Comparison of ENCODE assay signal across 15 cellular contexts in genomic region chr14:102749833-102750775, GRCh38. TPM values are rescaled to one million over a fixed set of nuclear protein-coding genes. Genes with fewer than 3 reads are reported as not detected.
DNase-seq lines count a peak whose midpoint lies in the region; TF ChIP-seq lines count a peak whose summit lies in the region.
"Had no signal": no experiment of that assay in that cellular context is flagged by ENCODE, and none has a peak within 500 bp of the region (broad histone marks: within the 10 kb centered on the region; RNA-seq: fewer than 3 reads in every experiment).

No MANE protein-coding gene starts in this region.

- H3K36me3 ChIP-seq in endodermal cell (ENCODE audit: control insufficient read depth, insufficient read depth, low read length) (no peaks in the 10 kb centered on the region), Peyer's patch (peaks cover 0 to 9% (median 0%) of the 10 kb centered on the region in 3 donors), adrenal gland (replicated peaks in 1 of 2) (no peaks in the 10 kb centered on the region)
- H3K36me3 ChIP-seq: gastrocnemius medialis had no signal

- no peak overlapping the region for H3K4me3 Mint-ChIP-seq in endodermal cell
- H3K4me3 Mint-ChIP-seq in immature natural killer cell: no peak overlapping the region

- TF ChIP-seq CTCF in endodermal cell (conservative IDR thresholded peaks at IDR 0.05) (no peak), GM13976 (IDR thresholded peaks at IDR 0.05; ENCODE audit: borderline replicate concordance, control extremely low read depth, extremely low read depth, insufficient read depth, missing control alignments) (no peak), Peyer's patch (IDR thresholded peaks at IDR 0.05) (no peak), adrenal gland (IDR thresholded peaks at IDR 0.05) (no peak)

- H3K9me3 ChIP-seq in endodermal cell (ENCODE audit: control insufficient read depth, low read length): no peaks in the 10 kb centered on the region
- no peaks in the 10 kb centered on the region for H3K9me3 ChIP-seq in Peyer's patch
- H3K9me3 ChIP-seq in adrenal gland (replicated peaks in 1 of 3): no peaks in the 10 kb centered on the region
- H3K9me3 ChIP-seq: Caco-2, gastrocnemius medialis, tibial artery had no signal

- H3K27ac Mint-ChIP-seq in endodermal cell (peak overlapping the region; percentile 52), immature natural killer cell (no peak overlapping the region)

- no peaks in the 10 kb centered on the region for H3K27me3 Mint-ChIP-seq in endodermal cell (ENCODE audit: insufficient read depth)
- H3K27me3 Mint-ChIP-seq in immature natural killer cell (ENCODE audit: low read depth in 3 of 3): peaks cover 0 to 2% (median 0%) of the 10 kb centered on the region in 3 donors

- TF ChIP-seq POLR2A in Peyer's patch (IDR thresholded peaks at IDR 0.05): no peak
- no peak for TF ChIP-seq POLR2A in adrenal gland (IDR thresholded peaks at IDR 0.05)

- peaks cover 11% of the 10 kb centered on the region for H3K4me1 ChIP-seq in endodermal cell (ENCODE audit: control insufficient read depth, insufficient read depth, low read length)
- no peaks in the 10 kb centered on the region for H3K4me1 ChIP-seq in Peyer's patch
- no peaks in the 10 kb centered on the region for H3K4me1 ChIP-seq in adrenal gland (replicated peaks in 1 of 2)
- H3K4me1 ChIP-seq: Caco-2, gastrocnemius medialis, tibial artery had no signal

- intact Hi-C loops in adrenal gland (cut with DNase I): no loop called here

- in situ Hi-C loops in GM13976 (cut with MboI; ENCODE audit: low sequenced_read_pairs, unreplicated experiment): no loop called here

- no peaks in the 10 kb centered on the region for H3K9me3 Mint-ChIP-seq in endodermal cell
- no peaks in the 10 kb centered on the region for H3K9me3 Mint-ChIP-seq in immature natural killer cell

- 92 to 93% methylated on average over 24 to 31 of the region's 31 CpGs for WGBS in endodermal cell (ENCODE audit: insufficient coverage in 1 of 2, insufficient read length in 1 of 2), 2 experiments
- 88 to 96% (median 92%) methylated on average over 19 to 31 of the region's 31 CpGs for WGBS in adrenal gland, 4 donors

- H3K36me3 Mint-ChIP-seq in endodermal cell (ENCODE audit: low read depth): peaks cover 20% of the 10 kb centered on the region
- H3K36me3 Mint-ChIP-seq in immature natural killer cell: peaks cover 0 to 4% (median 0%) of the 10 kb centered on the region in 3 donors

- no peak overlapping the region for H3K27ac ChIP-seq in endodermal cell (ENCODE audit: low read depth, low read length)
- no peak overlapping the region for H3K27ac ChIP-seq in Peyer's patch
- H3K27ac ChIP-seq in adrenal gland: no peak overlapping the region
- H3K27ac ChIP-seq: gastrocnemius medialis, tibial artery had no signal

- H3K4me3 ChIP-seq in endodermal cell (ENCODE audit: low read length) (no peak overlapping the region), Peyer's patch (no peak overlapping the region), adrenal gland (no peak overlapping the region)
- H3K4me3 ChIP-seq: gastrocnemius medialis, tibial artery had no signal

- no peak overlapping the region for H3K9ac ChIP-seq in endodermal cell (ENCODE audit: extremely low read depth, low read length, poor library complexity, severe bottlenecking)

- H3K27me3 ChIP-seq in endodermal cell (ENCODE audit: control insufficient read depth, insufficient read depth, low read length, poor library complexity, severe bottlenecking) (no peaks in the 10 kb centered on the region), Peyer's patch (no peaks in the 10 kb centered on the region), adrenal gland (no peaks in the 10 kb centered on the region)
- H3K27me3 ChIP-seq: gastrocnemius medialis, tibial artery had no signal

- peak; percentile 88 for DNase-seq in COR-L47 (lab: John Stamatoyannopoulos, UW)
- peak; percentile 81 for DNase-seq in NCI-H1092 treated with DMSO at 0.1 percent for 48 hours (lab: John Stamatoyannopoulos, UW)
- peak; percentile 29 for DNase-seq in NCI-H524 treated with DMSO at 0.1 percent for 48 hours (lab: John Stamatoyannopoulos, UW)
- DNase-seq in endodermal cell: no peak
- no peak for DNase-seq in GM13976 (ENCODE audit: low spot score)
- DNase-seq in Peyer's patch: no peak
- DNase-seq in immature natural killer cell: no peak
- DNase-seq in adrenal gland: no peak
- DNase-seq: activated CD4-positive, alpha-beta T cell treated with anti-CD3 and anti-CD28 coated beads, Interleukin-2, amount 50 U/mL, for 48 hours; Caco-2; gastrocnemius medialis; GOT3; MV-4-11; stimulated activated CD4-positive, alpha-beta T cell treated with anti-CD3 and anti-CD28 coated beads, Interleukin-4, amount 100 ng/mL, for 4 hours; tibial artery had no signal

- H3K4me1 Mint-ChIP-seq in endodermal cell (peaks cover 16% of the 10 kb centered on the region), immature natural killer cell (no peaks in the 10 kb centered on the region)

RNA-seq across cellular contexts. Expression of gene TRAF3, which starts 27.1 kb away (rescaled TPM):
- 10 to 100 TPM; 16.7 to 23.8 TPM for total RNA-seq in endodermal cell
- 17.5 TPM for polyA plus RNA-seq in endodermal cell (2013, experiment 1 of 2)
- 18.9 TPM for polyA plus RNA-seq in endodermal cell (2013, experiment 2 of 2)
- total RNA-seq in Peyer's patch: 10 to 100 TPM; 31.7 to 47.8 (median 41.8) TPM
- 10 to 100 TPM in 1 of 3 donors, 1 to 10 TPM in 2; 9.2 to 12.8 (median 9.3) TPM for polyA plus RNA-seq in immature natural killer cell
- 10 to 100 TPM in 6 of 8 donors, 1 to 10 TPM in 2; 8.6 to 14.5 (median 11.8) TPM for total RNA-seq in adrenal gland
- 1 to 10 TPM; 3.7 to 9.3 (median 5.1) TPM for polyA plus RNA-seq in adrenal gland

Comparison
In these comparisons a context has a peak if more than half of its experiments do, and no peak if none do; other contexts are left out.
1. DNase-seq: peak in COR-L47 (single experiment), NCI-H1092 treated with DMSO at 0.1 percent for 48 hours (single experiment) and NCI-H524 treated with DMSO at 0.1 percent for 48 hours (single experiment); none in endodermal cell (single experiment), GM13976 (single experiment), Peyer's patch (0 of 3), immature natural killer cell (0 of 3) and adrenal gland (0 of 7).